Comparison of ENCODE assay signal across 23 cellular contexts in the genomic region with DNA sequence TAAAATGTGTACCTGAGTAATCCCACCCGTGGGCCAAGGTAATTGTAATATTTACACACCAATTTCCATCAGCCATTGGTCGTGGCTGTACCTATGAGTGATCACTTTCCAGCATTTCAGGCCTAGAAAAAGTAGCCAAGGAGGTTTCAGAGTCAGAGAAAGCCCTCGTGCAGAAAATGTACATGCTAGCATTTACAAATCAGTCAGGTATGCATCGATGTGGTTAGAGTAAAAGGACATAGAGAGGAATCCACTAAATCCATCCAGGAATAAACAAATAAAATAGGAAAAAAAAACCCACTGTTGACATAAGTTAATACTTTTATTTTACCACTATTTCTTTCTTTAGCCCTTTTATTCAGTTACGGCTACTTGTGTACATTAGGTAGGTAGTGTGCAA.
DNase-seq lines count a peak whose midpoint lies in the region; ATAC-seq, FAIRE-seq and TF ChIP-seq lines count a peak whose summit lies in the region.
"Had no signal": no experiment of that assay in that cellular context is flagged by ENCODE, and none has a peak within 500 bp of the region (broad histone marks: within the 10 kb centered on the region; RNA-seq: fewer than 3 reads in every experiment).

No MANE protein-coding gene starts in this region.

- H3K27ac ChIP-seq in H1 (ENCODE audit: low read depth, low read length) (no peak overlapping the region), mesendoderm (ENCODE audit: low read depth, low read length) (no peak overlapping the region), brain microvascular endothelial cell (no peak overlapping the region)
- H3K27ac ChIP-seq: 22Rv1, BLaER1, C4-2B had no signal

- FAIRE-seq in H1 (lab: Jason Lieb, UNC), result no peak
- FAIRE-seq: A204.1, D721Med, GM12891, GM18507 had no signal

- H4K5ac ChIP-seq in H1 (ENCODE audit: insufficient read length, low read depth, low read length) (no peak overlapping the region), mesendoderm (ENCODE audit: low read length) (no peak overlapping the region)

- H2BK5ac ChIP-seq in H1 (ENCODE audit: low read depth, low read length) (no peak overlapping the region), mesendoderm (ENCODE audit: low read length) (no peak overlapping the region)

- H4K91ac ChIP-seq in H1 (replicated peaks; ENCODE audit: insufficient read length, low read length), result peak overlapping the region; percentile 47

- TF ChIP-seq RAD21 in H1 (IDR thresholded peaks at IDR 0.05 in 1 of 2, conservative IDR thresholded peaks at IDR 0.05 in 1 of 2; ENCODE audit: low read depth in 2 of 2, low read length in 2 of 2), result no peak

- no peak overlapping the region for H2AFZ ChIP-seq in H1 (ENCODE audit: low read length)
- H2AFZ ChIP-seq: GM23338 had no signal

- WGBS in H1 (ENCODE audit: extremely low coverage in 1 of 2, insufficient coverage in 1 of 2, insufficient read length in 1 of 2, insufficient replicate concordance in 2 of 2, low coverage in 1 of 2, low lambda C conversion rate in 2 of 2, missing lambda C conversion rate in 1 of 2), 2 experiments, result 86% methylated on average over 5 of the region's 5 CpGs; no CpG with 5 or more reads in 1 of the 2 experiments
- WGBS in mesendoderm (ENCODE audit: extremely low coverage, insufficient coverage, low lambda C conversion rate), result no CpG with 5 or more reads among the region's 5 CpGs

- H3K4me1 ChIP-seq in adipocyte (ENCODE audit: control insufficient read depth, insufficient read depth, low read length) (peaks cover 12% of the 10 kb centered on the region), H1 (replicated peaks in 1 of 4; ENCODE audit: control insufficient read depth in 3 of 4, insufficient read depth in 4 of 4, low read length in 3 of 4) (peaks cover 3 to 9% (median 9%) of the 10 kb centered on the region in 4 experiments; a peak in 4 of 7 replicates), mesendoderm (ENCODE audit: control insufficient read depth, low read depth, low read length) (no peaks in the 10 kb centered on the region)
- H3K4me1 ChIP-seq: BLaER1 had no signal

- H3K4me3 ChIP-seq in adipocyte (ENCODE audit: low read length) (no peak overlapping the region), H1 (ENCODE audit: extremely low read depth in 1 of 4, insufficient read depth in 2 of 4, low read depth in 3 of 4, low read length in 4 of 4) (no peak overlapping the region), mesendoderm (ENCODE audit: low read length) (no peak overlapping the region), brain microvascular endothelial cell (ENCODE audit: low read depth, low read length) (no peak overlapping the region)
- H3K4me3 ChIP-seq: BLaER1, GM23338 had no signal

- H3K27me3 ChIP-seq in adipocyte (replicated peaks; ENCODE audit: control insufficient read depth, insufficient read depth, low read length) (no peaks in the 10 kb centered on the region), H1 (replicated peaks in 1 of 4; ENCODE audit: control insufficient read depth in 3 of 4, extremely low read depth in 1 of 4, insufficient read depth in 3 of 4, low read length in 3 of 4) (no peaks in the 10 kb centered on the region), mesendoderm (ENCODE audit: insufficient read depth, low read length, poor library complexity) (no peaks in the 10 kb centered on the region), brain microvascular endothelial cell (replicated peaks) (no peaks in the 10 kb centered on the region)
- H3K27me3 ChIP-seq: BLaER1 had no signal

- TF ChIP-seq EP300 in H1 (IDR thresholded peaks at IDR 0.05; ENCODE audit: borderline replicate concordance in 1 of 2, low read depth in 2 of 2, low read length in 2 of 2), result no peak

- DNase-seq in HCEC 1CT (peak; percentile 2), adipocyte (ENCODE audit: low read depth) (peak; percentile 32), H1 (ENCODE audit: low read depth in 1 of 2, low spot score in 2 of 2) (no peak), mesendoderm (no peak), brain microvascular endothelial cell (no peak), NCI-H2107 (lab: John Stamatoyannopoulos, UW) (no peak), dermis blood vessel endothelial cell (no peak)
- DNase-seq: CD4-positive, alpha-beta T cell; CD8-positive, alpha-beta memory T cell; DMS53; DMS79 treated with DMSO at 0.1 percent for 48 hours; GF-D8; H7 had no signal

- TF ChIP-seq CTCF in H1 (IDR thresholded peaks at IDR 0.05; ENCODE audit: control extremely low read depth in 1 of 3, insufficient read depth in 1 of 3, low read depth in 1 of 3, low read length in 3 of 3) (no peak), brain microvascular endothelial cell (IDR thresholded peaks at IDR 0.05; ENCODE audit: low read depth, low read length, missing control alignments) (no peak)

- H3K36me3 ChIP-seq in adipocyte (ENCODE audit: control insufficient read depth, insufficient read depth, low read length, severe bottlenecking), result no peaks in the 10 kb centered on the region
- H3K36me3 ChIP-seq in H1 (ENCODE audit: control insufficient read depth in 2 of 4, insufficient read depth in 4 of 4, low read length in 3 of 4), result no peaks in the 10 kb centered on the region
- no peaks in the 10 kb centered on the region for H3K36me3 ChIP-seq in mesendoderm (ENCODE audit: control insufficient read depth, insufficient read depth, low read length)
- no peaks in the 10 kb centered on the region for H3K36me3 ChIP-seq in brain microvascular endothelial cell (replicated peaks)
- H3K36me3 ChIP-seq: BLaER1 had no signal

- H3K56ac ChIP-seq in H1 (replicated peaks; ENCODE audit: insufficient read length, low read depth, low read length), result no peak overlapping the region
- no peak overlapping the region for H3K56ac ChIP-seq in mesendoderm (ENCODE audit: low read length)

- in situ Hi-C loops in brain microvascular endothelial cell (cut with HindIII; ENCODE audit: low pct_ligation_motif_present, low sequenced_read_pairs), result no loop called here

- POLR2A ChIA-PET in H1 (lab: Charles Lee; ENCODE audit: partially characterized antibody), result no interaction called here

- no peaks in the 10 kb centered on the region for H3K9me3 ChIP-seq in adipocyte (ENCODE audit: control insufficient read depth, low read length)
- peaks cover 4 to 5% of the 10 kb centered on the region in 2 experiments; a peak in 3 of 4 replicates for H3K9me3 ChIP-seq in H1 (ENCODE audit: insufficient read depth in 2 of 2, low read depth in 1 of 2, low read length in 1 of 2)

- H2BK15ac ChIP-seq in H1 (ENCODE audit: low read length) (no peak overlapping the region), mesendoderm (replicated peaks; ENCODE audit: low read depth) (no peak overlapping the region)

- H4K8ac ChIP-seq in H1 (ENCODE audit: extremely low read depth, insufficient read depth, low read length) (no peak overlapping the region), mesendoderm (ENCODE audit: low read depth, low read length) (no peak overlapping the region)

- H3K4me2 ChIP-seq in H1 (ENCODE audit: insufficient read depth in 1 of 2, low read depth in 2 of 2, low read length in 2 of 2) (no peak overlapping the region), mesendoderm (ENCODE audit: low read length) (no peak overlapping the region)
- H3K4me2 ChIP-seq: BLaER1, GM23338 had no signal

- no peak overlapping the region for H3K14ac ChIP-seq in H1 (ENCODE audit: insufficient read length)

- H3K4ac ChIP-seq in H1 (replicated peaks; ENCODE audit: insufficient read length, low read depth, low read length) (no peak overlapping the region), mesendoderm (ENCODE audit: low read depth, low read length) (no peak overlapping the region)

- H3K23ac ChIP-seq in H1 (ENCODE audit: insufficient read length) (no peak overlapping the region), mesendoderm (ENCODE audit: low read length) (no peak overlapping the region)

- H3K9ac ChIP-seq in adipocyte (ENCODE audit: low read length), result no peak overlapping the region
- no peak overlapping the region for H3K9ac ChIP-seq in H1 (replicated peaks in 1 of 4; ENCODE audit: extremely low read depth in 1 of 4, low read depth in 3 of 4, low read length in 3 of 4)
- no peak overlapping the region for H3K9ac ChIP-seq in mesendoderm (ENCODE audit: low read length)
- H3K9ac ChIP-seq: BLaER1 had no signal

- H2AK5ac ChIP-seq in H1 (ENCODE audit: low read depth, low read length), result no peak overlapping the region
- H2AK5ac ChIP-seq in mesendoderm (ENCODE audit: low read length), result no peak overlapping the region

- H3K79me2 ChIP-seq in H1 (ENCODE audit: control insufficient read depth in 1 of 2, insufficient read depth in 2 of 2, low read length in 2 of 2) (no peaks in the 10 kb centered on the region), mesendoderm (ENCODE audit: control insufficient read depth, insufficient read depth, low read length) (no peaks in the 10 kb centered on the region)

- H3K18ac ChIP-seq in H1 (ENCODE audit: extremely low read depth, low read length) (peak overlapping the region; percentile 60; the same call in 1 of the 2 replicates), mesendoderm (ENCODE audit: low read length) (no peak overlapping the region)

- H2BK12ac ChIP-seq in H1 (ENCODE audit: low read depth, low read length), result no peak overlapping the region; the same call in 1 of the 2 replicates

- no peaks in the 10 kb centered on the region for H4K20me1 ChIP-seq in H1 (replicated peaks in 1 of 2; ENCODE audit: control insufficient read depth in 1 of 2, insufficient read depth in 2 of 2, low read length in 2 of 2)
- H4K20me1 ChIP-seq: BLaER1 had no signal

- TF ChIP-seq POLR2A in H1 (IDR thresholded peaks at IDR 0.05; ENCODE audit: control extremely low read depth in 1 of 2, low read depth in 2 of 2, low read length in 2 of 2), result no peak

- H2BK120ac ChIP-seq in H1 (replicated peaks; ENCODE audit: low read depth, low read length), result no peak overlapping the region
- H2BK120ac ChIP-seq in mesendoderm (ENCODE audit: low read depth, low read length), result peak overlapping the region; percentile 45

- no peak overlapping the region for H2BK20ac ChIP-seq in H1 (ENCODE audit: low read length)

- no peaks in the 10 kb centered on the region for H3K23me2 ChIP-seq in H1 (ENCODE audit: low read depth, low read length)

- no peak for ATAC-seq in HG03571 (IDR thresholded peaks at IDR 0.05; ENCODE audit: unreplicated experiment)
- ATAC-seq: GM23338, HCT116 had no signal

- CTCF ChIA-PET in H1 (lab: Charles Lee; ENCODE audit: partially characterized antibody), result no interaction called here

- no peaks in the 10 kb centered on the region for H3K79me1 ChIP-seq in H1 (ENCODE audit: low read depth, low read length)
- no peaks in the 10 kb centered on the region for H3K79me1 ChIP-seq in mesendoderm (ENCODE audit: low read length)

TF ChIP-seq in H1, 55 proteins besides CTCF, POLR2A, EP300 and RAD21 (continues in another document):
- TF ChIP-seq SP2 (IDR thresholded peaks at IDR 0.05; ENCODE audit: low read length) (no peak), HDAC6 (IDR thresholded peaks at IDR 0.05; ENCODE audit: low read depth, low read length) (no peak)

Comparison
In these comparisons a context has a peak if more than half of its experiments do, and no peak if none do; other contexts are left out.
1. DNase-seq: peak in HCEC 1CT (single experiment) and adipocyte (single experiment); none in H1 (0 of 2), mesendoderm (single experiment), brain microvascular endothelial cell (single experiment), NCI-H2107 (single experiment) and dermis blood vessel endothelial cell (single experiment).